ENCODE assay signal across 18 cellular contexts in genomic region chr10:1575481-1576244, GRCh38.
A peak's percentile ranks its signal among the peaks of the same experiment; 100 is the strongest.
DNase-seq lines count a peak whose midpoint lies in the region; ATAC-seq, FAIRE-seq and TF ChIP-seq lines count a peak whose summit lies in the region.
"Had no signal": no experiment of that assay in that cellular context is flagged by ENCODE, and none has a peak within 500 bp of the region (broad histone marks: within the 10 kb centered on the region; RNA-seq: fewer than 3 reads in every experiment).

No MANE protein-coding gene starts in this region.

- no peak for TF ChIP-seq RAD21 in H1 (IDR thresholded peaks at IDR 0.05 in 1 of 2, conservative IDR thresholded peaks at IDR 0.05 in 1 of 2; ENCODE audit: low read depth in 2 of 2, low read length in 2 of 2)

- ATAC-seq in HG02678 (IDR thresholded peaks at IDR 0.05; ENCODE audit: unreplicated experiment), result peak; percentile 42
- ATAC-seq in activated T-cell treated with anti-CD3 and anti-CD28 coated beads, Interleukin-2, amount 50 U/mL, for 72 hours (replicated peaks in 1 of 2), result no peak

- no peak for TF ChIP-seq EP300 in H1 (IDR thresholded peaks at IDR 0.05; ENCODE audit: borderline replicate concordance in 1 of 2, low read depth in 2 of 2, low read length in 2 of 2)
- TF ChIP-seq EP300 in sigmoid colon (IDR thresholded peaks at IDR 0.05), result no peak

- no peak overlapping the region for H2BK20ac ChIP-seq in H1 (ENCODE audit: low read length)

- no peak overlapping the region for H3K18ac ChIP-seq in H1 (ENCODE audit: extremely low read depth, low read length)

- WGBS in H1 (ENCODE audit: extremely low coverage in 1 of 2, insufficient coverage in 1 of 2, insufficient read length in 1 of 2, insufficient replicate concordance in 2 of 2, low coverage in 1 of 2, low lambda C conversion rate in 2 of 2, missing lambda C conversion rate in 1 of 2), 2 experiments, result 89% methylated on average over 8 of the region's 13 CpGs; no CpG with 5 or more reads in 1 of the 2 experiments
- 45 to 46% methylated on average over 13 of the region's 13 CpGs for WGBS in sigmoid colon, 2 donors

- no peak overlapping the region for H3K4me3 Mint-ChIP-seq in activated T-cell treated with anti-CD3 and anti-CD28 coated beads, Interleukin-2, amount 50 U/mL, for 72 hours
- H3K4me3 Mint-ChIP-seq: HFFc6 had no signal

- POLR2A ChIA-PET in H1 (lab: Charles Lee; ENCODE audit: partially characterized antibody), result no interaction called here

- H2BK120ac ChIP-seq in H1 (replicated peaks; ENCODE audit: low read depth, low read length), result no peak overlapping the region

- no peaks in the 10 kb centered on the region; the same call in 1 of the 2 replicates for H3K79me1 ChIP-seq in H1 (ENCODE audit: low read depth, low read length)

- H4K8ac ChIP-seq in H1 (ENCODE audit: extremely low read depth, insufficient read depth, low read length), result peak overlapping the region; percentile 11; the same call in 1 of the 2 replicates

- CTCF ChIA-PET in H1 (lab: Charles Lee; ENCODE audit: partially characterized antibody), result interaction anchor here (0.7 to 1.4 kb wide), 3 partner anchors 10 to 172 kb away, joined by 3 to 5 read pairs (median 3); no protein-coding TSS in a partner anchor

- H4K91ac ChIP-seq in H1 (replicated peaks; ENCODE audit: insufficient read length, low read length), result no peak overlapping the region

- H2BK5ac ChIP-seq in H1 (ENCODE audit: low read depth, low read length), result no peak overlapping the region

- no peaks in the 10 kb centered on the region; a peak in 1 of 7 replicates for H3K4me1 ChIP-seq in H1 (replicated peaks in 1 of 4; ENCODE audit: control insufficient read depth in 3 of 4, insufficient read depth in 4 of 4, low read length in 3 of 4)
- no peaks in the 10 kb centered on the region for H3K4me1 ChIP-seq in sigmoid colon

- no peak for TF ChIP-seq CTCF in H1 (IDR thresholded peaks at IDR 0.05; ENCODE audit: control extremely low read depth in 1 of 3, insufficient read depth in 1 of 3, low read depth in 1 of 3, low read length in 3 of 3)
- no peak for TF ChIP-seq CTCF in sigmoid colon (IDR thresholded peaks at IDR 0.05)

- no peak overlapping the region for H3K4ac ChIP-seq in H1 (replicated peaks; ENCODE audit: insufficient read length, low read depth, low read length)

- H3K9me3 Mint-ChIP-seq in activated T-cell treated with anti-CD3 and anti-CD28 coated beads, Interleukin-2, amount 50 U/mL, for 72 hours, result peaks cover 0 to 8% of the 10 kb centered on the region in 2 donors

- H3K9me3 ChIP-seq in H1 (ENCODE audit: insufficient read depth in 2 of 2, low read depth in 1 of 2, low read length in 1 of 2), result no peaks in the 10 kb centered on the region
- no peaks in the 10 kb centered on the region for H3K9me3 ChIP-seq in sigmoid colon

- H3K36me3 ChIP-seq in H1 (ENCODE audit: control insufficient read depth in 2 of 4, insufficient read depth in 4 of 4, low read length in 3 of 4) (no peaks in the 10 kb centered on the region), sigmoid colon (no peaks in the 10 kb centered on the region)

- intact Hi-C loops in sigmoid colon (cut with DNase I), result no loop called here

- no peak for FAIRE-seq in H1 (lab: Jason Lieb, UNC)
- FAIRE-seq: GM12892 had no signal

- DNase-seq in NCI-H1092 treated with DMSO at 0.1 percent for 48 hours (lab: John Stamatoyannopoulos, UW), result peak; percentile 42
- no peak for DNase-seq in NCI-H1092 (lab: John Stamatoyannopoulos, UW)
- no peak for DNase-seq in H1 (ENCODE audit: low read depth in 1 of 2, low spot score in 2 of 2)
- peak; percentile 33 for DNase-seq in sigmoid colon
- no peak for DNase-seq in activated T-cell treated with anti-CD3 and anti-CD28 coated beads, Interleukin-2, amount 50 U/mL, for 72 hours
- no peak for DNase-seq in NCI-H2196 treated with DMSO at 0.1 percent for 48 hours (lab: John Stamatoyannopoulos, UW; ENCODE audit: unreplicated experiment)
- DNase-seq in NCI-H446 (lab: John Stamatoyannopoulos, UW), result no peak
- DNase-seq: C1 segment of cervical spinal cord, DMS153, HFFc6, KBM-7, NCI-H1105, NCI-H1694 treated with DMSO at 0.1 percent for 48 hours, NCI-H82, OCI-M1 had no signal

- no peak overlapping the region for H3K27ac Mint-ChIP-seq in activated T-cell treated with anti-CD3 and anti-CD28 coated beads, Interleukin-2, amount 50 U/mL, for 72 hours
- H3K27ac Mint-ChIP-seq: HFFc6 had no signal

- H3K4me2 ChIP-seq in H1 (ENCODE audit: insufficient read depth in 1 of 2, low read depth in 2 of 2, low read length in 2 of 2), result no peak overlapping the region

- H3K4me1 Mint-ChIP-seq in activated T-cell treated with anti-CD3 and anti-CD28 coated beads, Interleukin-2, amount 50 U/mL, for 72 hours (ENCODE audit: low read depth), result no peaks in the 10 kb centered on the region

- H3K4me3 ChIP-seq in H1 (ENCODE audit: extremely low read depth in 1 of 4, insufficient read depth in 2 of 4, low read depth in 3 of 4, low read length in 4 of 4) (no peak overlapping the region), sigmoid colon (no peak overlapping the region)

- H2AK5ac ChIP-seq in H1 (ENCODE audit: low read depth, low read length), result peak overlapping the region; percentile 75; the same call in 1 of the 2 replicates

- no peak overlapping the region for H3K14ac ChIP-seq in H1 (ENCODE audit: insufficient read length)

- 0 out of 7 replicates have a peak, but pooled peaks cover 0 to 2% (median 0%) of the 10 kb centered on the region in 4 experiments for H3K27me3 ChIP-seq in H1 (replicated peaks in 1 of 4; ENCODE audit: control insufficient read depth in 3 of 4, extremely low read depth in 1 of 4, insufficient read depth in 3 of 4, low read length in 3 of 4)
- H3K27me3 ChIP-seq in sigmoid colon, result no peaks in the 10 kb centered on the region

- H3K23ac ChIP-seq in H1 (ENCODE audit: insufficient read length), result no peak overlapping the region

- no peak overlapping the region for H2AFZ ChIP-seq in H1 (ENCODE audit: low read length)

- no peaks in the 10 kb centered on the region for H3K79me2 ChIP-seq in H1 (ENCODE audit: control insufficient read depth in 1 of 2, insufficient read depth in 2 of 2, low read length in 2 of 2)

- H4K20me1 ChIP-seq in H1 (replicated peaks in 1 of 2; ENCODE audit: control insufficient read depth in 1 of 2, insufficient read depth in 2 of 2, low read length in 2 of 2), result peaks cover 0 to 4% of the 10 kb centered on the region in 2 experiments

- TF ChIP-seq POLR2A in H1 (IDR thresholded peaks at IDR 0.05; ENCODE audit: control extremely low read depth in 1 of 2, low read depth in 2 of 2, low read length in 2 of 2) (no peak), sigmoid colon (IDR thresholded peaks at IDR 0.05) (no peak)

- peaks cover 6% of the 10 kb centered on the region; the same call in 1 of the 2 replicates for H3K23me2 ChIP-seq in H1 (ENCODE audit: low read depth, low read length)

- no peak overlapping the region for H3K9ac ChIP-seq in H1 (replicated peaks in 1 of 4; ENCODE audit: extremely low read depth in 1 of 4, low read depth in 3 of 4, low read length in 3 of 4)

- no peaks in the 10 kb centered on the region for H3K36me3 Mint-ChIP-seq in activated T-cell treated with anti-CD3 and anti-CD28 coated beads, Interleukin-2, amount 50 U/mL, for 72 hours (ENCODE audit: insufficient read depth in 2 of 2)

- no peaks in the 10 kb centered on the region for H3K27me3 Mint-ChIP-seq in activated T-cell treated with anti-CD3 and anti-CD28 coated beads, Interleukin-2, amount 50 U/mL, for 72 hours (ENCODE audit: low read depth)

- H2BK12ac ChIP-seq in H1 (ENCODE audit: low read depth, low read length), result no peak overlapping the region

- H4K5ac ChIP-seq in H1 (ENCODE audit: insufficient read length, low read depth, low read length), result no peak overlapping the region

- no peak overlapping the region for H3K56ac ChIP-seq in H1 (replicated peaks; ENCODE audit: insufficient read length, low read depth, low read length)

- H3K27ac ChIP-seq in H1 (ENCODE audit: low read depth, low read length), result no peak overlapping the region
- no peak overlapping the region for H3K27ac ChIP-seq in sigmoid colon
- H3K27ac ChIP-seq: 22Rv1 had no signal

- H2BK15ac ChIP-seq in H1 (ENCODE audit: low read length), result no peak overlapping the region

TF ChIP-seq in H1, 55 proteins besides CTCF, POLR2A, EP300 and RAD21:
- TF ChIP-seq SAP30 (IDR thresholded peaks at IDR 0.05; ENCODE audit: insufficient read depth, insufficient replicate concordance, low read length), result no peak
TF ChIP-seq in H1: peak in this region for 0.

Comparison
In these comparisons a context has a peak if more than half of its experiments do, and no peak if none do; other contexts are left out.
1. DNase-seq: peak in NCI-H1092 treated with DMSO at 0.1 percent for 48 hours (single experiment) and sigmoid colon (single experiment); none in NCI-H1092 (single experiment), H1 (0 of 2), activated T-cell treated with anti-CD3 and anti-CD28 coated beads, Interleukin-2, amount 50 U/mL, for 72 hours (0 of 2), NCI-H2196 treated with DMSO at 0.1 percent for 48 hours (single experiment) and NCI-H446 (0 of 2).